ENCODE assay signal across 1 cellular context in the genomic region with DNA sequence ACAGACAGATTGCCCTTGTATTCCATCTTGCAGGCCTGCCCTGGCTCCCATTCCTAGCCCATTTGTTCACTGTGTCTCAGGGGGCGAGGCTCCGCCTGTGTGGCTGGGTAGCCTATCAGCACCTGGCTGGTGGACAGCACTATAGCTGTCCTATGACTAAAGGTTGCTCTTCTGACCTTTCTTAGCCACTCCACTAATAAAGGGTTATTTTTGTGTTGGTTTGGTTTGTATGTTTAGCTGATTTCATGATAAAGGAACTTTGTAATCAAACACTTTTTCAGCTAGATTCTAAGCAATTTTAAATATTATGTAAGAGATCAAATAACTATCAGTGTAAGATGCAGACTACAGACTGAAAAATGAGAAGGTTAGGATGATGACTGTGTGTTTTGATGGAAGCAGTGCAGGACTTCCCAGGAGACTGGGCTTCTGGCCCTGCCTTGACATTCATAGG.
TF ChIP-seq lines count a peak whose summit lies in the region.

No MANE protein-coding gene starts in this region.

TF ChIP-seq in endothelial cell of umbilical vein, 7 proteins besides CTCF, POLR2A, EP300 and RAD21:
- peak; percentile 21 for TF ChIP-seq POLR2AphosphoS5 (IDR thresholded peaks at IDR 0.05; ENCODE audit: insufficient read depth, low read depth, low read length)
- TF ChIP-seq JUN (IDR thresholded peaks at IDR 0.05; ENCODE audit: borderline replicate concordance, insufficient read depth, insufficient read length, low read depth): no peak
